ENCODE assay signal across 8 cellular contexts in the genomic region with DNA sequence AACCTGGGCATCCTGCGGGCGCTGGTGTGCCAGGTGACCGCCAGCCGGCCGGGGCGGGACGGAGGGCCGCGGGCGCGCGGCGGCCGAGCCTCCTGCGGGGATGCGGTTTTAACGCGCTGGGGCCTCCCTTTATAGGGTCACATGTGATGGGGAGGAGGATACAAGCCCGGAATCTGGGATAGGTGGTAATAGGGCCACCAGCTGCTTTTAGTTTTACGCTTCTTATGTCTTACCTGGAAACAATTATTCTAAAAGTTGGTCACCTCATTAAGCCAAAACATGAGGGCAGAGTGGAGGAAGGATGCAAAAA. TPM values are rescaled to one million over a fixed set of nuclear protein-coding genes. Genes with fewer than 3 reads are reported as not detected.
DNase-seq lines count a peak whose midpoint lies in the region; ATAC-seq and TF ChIP-seq lines count a peak whose summit lies in the region.

No MANE protein-coding gene starts in this region.

- POLR2A ChIA-PET in SK-N-SH (lab: Yijun Ruan, JAX) = no interaction called here

- DNase-seq in NCI-H510A treated with DMSO at 0.1 percent for 48 hours (lab: John Stamatoyannopoulos, UW) (peak; percentile 93), NCI-H510A (lab: John Stamatoyannopoulos, UW) (no peak), SK-N-SH (no peak), fibroblast of lung (ENCODE audit: low read depth in 2 of 2) (peak in 1 of 2 donors; percentile 65), pons (ENCODE audit: low spot score) (peak; percentile 68)
- DNase-seq in stimulated activated CD4-positive, alpha-beta T cell treated with anti-CD3 and anti-CD28 coated beads, Interleukin-4, amount 100 ng/mL, for 4 hours = no peak

- no peak for TF ChIP-seq EP300 in SK-N-SH (IDR thresholded peaks at IDR 0.05; ENCODE audit: borderline replicate concordance in 1 of 2, low read depth in 1 of 2, low read length in 1 of 2)

- H2AFZ ChIP-seq in SK-N-SH (ENCODE audit: low read depth) (peak overlapping the region; percentile 58), fibroblast of lung (ENCODE audit: low read length) (peak overlapping the region; percentile 71)

- CTCF ChIA-PET in SK-N-SH (lab: Yijun Ruan, JAX) = interaction anchor here (1.0 to 1.3 kb wide), 4 partner anchors 24 to 461 kb away, joined by 3 to 4 read pairs (median 3); no protein-coding TSS in a partner anchor

- TF ChIP-seq CTCF in SK-N-SH (IDR thresholded peaks at IDR 0.05) = no peak
- no peak for TF ChIP-seq CTCF in fibroblast of lung (conservative IDR thresholded peaks at IDR 0.05 in 1 of 2, IDR thresholded peaks at IDR 0.05 in 1 of 2; ENCODE audit: low read depth in 1 of 2, low read length in 2 of 2)

- under 1% methylated on average over 20 of the region's 20 CpGs for WGBS in SK-N-SH (ENCODE audit: low lambda C conversion rate)

- H3K4me2 ChIP-seq in SK-N-SH (peak overlapping the region; percentile 92), fibroblast of lung (ENCODE audit: extremely low read depth, insufficient read depth, low read length) (peak overlapping the region; percentile 44)

- H3K9ac ChIP-seq in SK-N-SH (peak overlapping the region; percentile 88), fibroblast of lung (ENCODE audit: insufficient read depth, low read length) (peak overlapping the region; percentile 77)

- H3K27me3 ChIP-seq in SK-N-SH (ENCODE audit: insufficient read depth) (no peaks in the 10 kb centered on the region), fibroblast of lung (ENCODE audit: control insufficient read depth, insufficient read depth, low read length) (no peaks in the 10 kb centered on the region)

- H3K4me1 ChIP-seq in SK-N-SH (ENCODE audit: control insufficient read depth in 1 of 2, insufficient read depth in 2 of 2, low read depth in 1 of 2, low read length in 1 of 2) = peaks cover 0 to 10% of the 10 kb centered on the region in 2 experiments; a peak in 2 of 4 replicates
- peaks cover 6% of the 10 kb centered on the region for H3K4me1 ChIP-seq in fibroblast of lung (ENCODE audit: control insufficient read depth, extremely low read depth, insufficient read depth, low read length)

- no peaks in the 10 kb centered on the region for H3K9me2 ChIP-seq in SK-N-SH

- H3K27ac ChIP-seq in SK-N-SH (ENCODE audit: low read depth in 2 of 2, low read length in 1 of 2) (peak overlapping the region; percentile 92 to 98), fibroblast of lung (ENCODE audit: insufficient read depth, low read length) (peak overlapping the region; percentile 86)

- peaks cover 34% of the 10 kb centered on the region for H3F3A ChIP-seq in SK-N-SH (replicated peaks; ENCODE audit: insufficient read depth)

- peaks cover 41% of the 10 kb centered on the region for H3K79me2 ChIP-seq in SK-N-SH (ENCODE audit: insufficient read depth)
- H3K79me2 ChIP-seq in fibroblast of lung (ENCODE audit: control insufficient read depth, insufficient read depth, low read length) = peaks cover 14% of the 10 kb centered on the region

- no peaks in the 10 kb centered on the region for H4K20me1 ChIP-seq in SK-N-SH (ENCODE audit: insufficient read depth)
- no peaks in the 10 kb centered on the region for H4K20me1 ChIP-seq in fibroblast of lung (ENCODE audit: control insufficient read depth, extremely low read depth, insufficient read depth, low read length)

- peaks cover 9% of the 10 kb centered on the region; the same call in 1 of the 2 replicates for H3K9me3 ChIP-seq in SK-N-SH
- H3K9me3 ChIP-seq in fibroblast of lung (ENCODE audit: control insufficient read depth, insufficient read depth, low read depth, low read length) = no peaks in the 10 kb centered on the region

- peaks cover 30 to 41% of the 10 kb centered on the region in 2 experiments for H3K36me3 ChIP-seq in SK-N-SH (replicated peaks in 1 of 2; ENCODE audit: control insufficient read depth in 1 of 2, insufficient read depth in 2 of 2, low read length in 1 of 2)
- peaks cover 1% of the 10 kb centered on the region for H3K36me3 ChIP-seq in fibroblast of lung (ENCODE audit: control insufficient read depth, insufficient read depth, low read length)

- no peak for TF ChIP-seq RAD21 in SK-N-SH (IDR thresholded peaks at IDR 0.05; ENCODE audit: low read length)

- ATAC-seq in HG03280 (IDR thresholded peaks at IDR 0.05; ENCODE audit: unreplicated experiment) = no peak
- no peak for ATAC-seq in GM18519 (IDR thresholded peaks at IDR 0.05; ENCODE audit: low FRiP score, unreplicated experiment)

- H3K4me3 ChIP-seq in SK-N-SH (ENCODE audit: low read depth in 2 of 2, low read length in 1 of 2) (peak overlapping the region; percentile 88 to 90), fibroblast of lung (replicated peaks in 1 of 4; ENCODE audit: control extremely low read depth in 1 of 4, insufficient read depth in 1 of 4, low read depth in 3 of 4, low read length in 4 of 4) (peak overlapping the region; percentile 52 to 91 (median 74))

TF ChIP-seq in SK-N-SH, 30 proteins besides CTCF, POLR2A, EP300 and RAD21:
- TF ChIP-seq NFIC (IDR thresholded peaks at IDR 0.05; ENCODE audit: borderline replicate concordance) (no peak), TAF1 (IDR thresholded peaks at IDR 0.05; ENCODE audit: borderline replicate concordance, low read depth, low read length) (0 out of 2 replicates have a peak, but pooled peaks have one; percentile 42), MXI1 (IDR thresholded peaks at IDR 0.05; ENCODE audit: low read depth, low read length) (peak; percentile 60; the same call in 1 of the 2 replicates)

RNA-seq across cellular contexts. Expression of a gene that starts 0.6 kb away (rescaled TPM):
- polyA plus RNA-seq in SK-N-SH (2012; rRNA removed) (4.9 and 7.5 TPM in 2 replicates), fibroblast of lung (10.1 and 10.2 TPM in 2 replicates)
- 7.3 and 7.5 TPM in 2 replicates for polyA plus RNA-seq in SK-N-SH (2012; cell fraction: cytosol; rRNA removed)
- polyA plus RNA-seq in SK-N-SH (2012; cell fraction: nucleus; rRNA removed) = 7.0 and 14.3 TPM in 2 replicates
- total RNA-seq in fibroblast of lung = 21.6 and 30.6 TPM in 2 replicates
- polyA plus RNA-seq in fibroblast of lung (2012) = 7.5 and 8.7 TPM in 2 replicates
- polyA minus RNA-seq in fibroblast of lung (ENCODE audit: low replicate concordance) = 6.3 and 8.9 TPM in 2 replicates

RNA-seq across cellular contexts. Expression of a gene that starts 0.8 kb away (rescaled TPM):
- 5.1 and 6.2 TPM in 2 replicates for polyA plus RNA-seq in SK-N-SH (2012; rRNA removed)
- polyA plus RNA-seq in SK-N-SH (2012; cell fraction: cytosol; rRNA removed) = 9.5 and 13.4 TPM in 2 replicates
- polyA plus RNA-seq in SK-N-SH (2012; cell fraction: nucleus; rRNA removed) = 8.5 and 8.8 TPM in 2 replicates
- total RNA-seq in fibroblast of lung = 10.8 and 16.7 TPM in 2 replicates
- 22.4 and 23.8 TPM in 2 replicates for polyA plus RNA-seq in fibroblast of lung
- polyA plus RNA-seq in fibroblast of lung (2012) = 13.0 and 15.4 TPM in 2 replicates
- polyA minus RNA-seq in fibroblast of lung (ENCODE audit: low replicate concordance) = 2.4 and 4.4 TPM in 2 replicates

Comparison
In these comparisons a context has a peak if more than half of its experiments do, and no peak if none do; other contexts are left out.
1. DNase-seq: peak in NCI-H510A treated with DMSO at 0.1 percent for 48 hours (single experiment) and pons (single experiment); none in NCI-H510A (single experiment), SK-N-SH (single experiment) and stimulated activated CD4-positive, alpha-beta T cell treated with anti-CD3 and anti-CD28 coated beads, Interleukin-4, amount 100 ng/mL, for 4 hours (0 of 2).